12 cellular contexts compared by ENCODE assay signal in genomic region chr10:15196335-15196834, GRCh38. TPM values are rescaled to one million over a fixed set of nuclear protein-coding genes. Genes with fewer than 3 reads are reported as not detected.
A peak's percentile ranks its signal among the peaks of the same experiment; 100 is the strongest.
DNase-seq lines count a peak whose midpoint lies in the region; ATAC-seq, FAIRE-seq and TF ChIP-seq lines count a peak whose summit lies in the region.
"Had no signal": no experiment of that assay in that cellular context is flagged by ENCODE, and none has a peak within 500 bp of the region (broad histone marks: within the 10 kb centered on the region; RNA-seq: fewer than 3 reads in every experiment).

No MANE protein-coding gene starts in this region.

- H3K27me3 ChIP-seq in Karpas-422 (ENCODE audit: low read length) (no peaks in the 10 kb centered on the region), endothelial cell of umbilical vein (ENCODE audit: control insufficient read depth in 2 of 2, insufficient read depth in 2 of 2, low read length in 2 of 2) (no peaks in the 10 kb centered on the region), neuronal stem cell (ENCODE audit: control insufficient read depth in 3 of 3, insufficient read depth in 3 of 3, low read depth in 1 of 3, low read length in 3 of 3) (no peaks in the 10 kb centered on the region)

- H3K4me2 ChIP-seq in Karpas-422 (ENCODE audit: low read depth, low read length, poor library complexity, severe bottlenecking) (peak overlapping the region; percentile 68), endothelial cell of umbilical vein (ENCODE audit: insufficient read depth, low read length) (peak overlapping the region; percentile 23), neuronal stem cell (ENCODE audit: insufficient read depth, low read length, poor library complexity, severe bottlenecking) (no peak overlapping the region)

- no peak for TF ChIP-seq POLR2A in endothelial cell of umbilical vein (IDR thresholded peaks at IDR 0.05; ENCODE audit: low read depth, low read length)

- no peak overlapping the region for H4K91ac ChIP-seq in neuronal stem cell (ENCODE audit: low read depth, low read length, poor library complexity)

- H3K4me1 ChIP-seq in Karpas-422 (ENCODE audit: low read length) (peaks cover 9% of the 10 kb centered on the region), endothelial cell of umbilical vein (ENCODE audit: control insufficient read depth, extremely low read depth, insufficient read depth, low read length) (peaks cover 50% of the 10 kb centered on the region), neuronal stem cell (ENCODE audit: control insufficient read depth in 2 of 2, insufficient read depth in 1 of 2, low read depth in 1 of 2, low read length in 2 of 2) (peaks cover 0 to 2% of the 10 kb centered on the region in 2 donors)
- H3K4me1 ChIP-seq: HAP-1 had no signal

- H3K36me3 ChIP-seq in Karpas-422 (ENCODE audit: insufficient read depth, low read length) (no peaks in the 10 kb centered on the region), endothelial cell of umbilical vein (ENCODE audit: control insufficient read depth in 2 of 2, extremely low read depth in 1 of 2, insufficient read depth in 2 of 2, low read length in 2 of 2) (no peaks in the 10 kb centered on the region), neuronal stem cell (replicated peaks in 1 of 2; ENCODE audit: control insufficient read depth in 2 of 2, insufficient read depth in 2 of 2, low read length in 2 of 2) (no peaks in the 10 kb centered on the region)
- H3K36me3 ChIP-seq: HAP-1 had no signal

- H3K4me3 ChIP-seq in Karpas-422 (ENCODE audit: low read length) (peak overlapping the region; percentile 61), endothelial cell of umbilical vein (replicated peaks in 1 of 3; ENCODE audit: insufficient read depth in 1 of 3, low read depth in 1 of 3, low read length in 3 of 3) (no peak overlapping the region), neuronal stem cell (ENCODE audit: low read length in 2 of 2) (no peak overlapping the region)
- H3K4me3 ChIP-seq: HAP-1 had no signal

- H3K27ac ChIP-seq in Karpas-422 (ENCODE audit: low read length) (no peak overlapping the region), endothelial cell of umbilical vein (ENCODE audit: insufficient read depth, low read depth, low read length) (peak overlapping the region; percentile 86), neuronal stem cell (replicated peaks; ENCODE audit: low read length) (no peak overlapping the region)

- no peak overlapping the region for H3K23ac ChIP-seq in neuronal stem cell (ENCODE audit: low read depth, low read length, poor library complexity)

- no peak overlapping the region for H2AK5ac ChIP-seq in neuronal stem cell (ENCODE audit: low read depth, low read length)

- H4K20me1 ChIP-seq in Karpas-422 (ENCODE audit: insufficient read depth, low read depth, low read length): no peaks in the 10 kb centered on the region
- H4K20me1 ChIP-seq in endothelial cell of umbilical vein (replicated peaks; ENCODE audit: control insufficient read depth, extremely low read depth, insufficient read depth, low read length): no peaks in the 10 kb centered on the region

- H4K8ac ChIP-seq in neuronal stem cell (ENCODE audit: low read depth, low read length): no peak overlapping the region

- no CpG with 5 or more reads among the region's 6 CpGs for WGBS in neuronal stem cell (ENCODE audit: extremely low coverage in 2 of 2, insufficient read length in 2 of 2, insufficient replicate concordance in 1 of 2), 2 donors

- no peak overlapping the region for H3K4ac ChIP-seq in neuronal stem cell (ENCODE audit: low read length)

- no peak overlapping the region for H3K14ac ChIP-seq in neuronal stem cell (ENCODE audit: low read length)

- BruUV-seq in endothelial cell of umbilical vein (replicated peaks; lab: Mats Ljungman, UMichigan): TSS peak; percentile 58

- no peak for FAIRE-seq in endothelial cell of umbilical vein (lab: Jason Lieb, UNC)

- no peaks in the 10 kb centered on the region for H3K9me1 ChIP-seq in endothelial cell of umbilical vein (replicated peaks; ENCODE audit: control insufficient read depth, extremely low read depth, insufficient read depth, low read length)

- H2AFZ ChIP-seq in Karpas-422 (ENCODE audit: low read length) (peak overlapping the region; percentile 75), endothelial cell of umbilical vein (ENCODE audit: low read depth, low read length) (no peak overlapping the region), neuronal stem cell (ENCODE audit: low read length) (no peak overlapping the region)

- H3K9me3 ChIP-seq in Karpas-422 (ENCODE audit: low read length) (no peaks in the 10 kb centered on the region), endothelial cell of umbilical vein (replicated peaks; ENCODE audit: control insufficient read depth, insufficient read depth, low read length) (no peaks in the 10 kb centered on the region), neuronal stem cell (replicated peaks in 1 of 2; ENCODE audit: control insufficient read depth in 2 of 2, insufficient read depth in 1 of 2, low read depth in 1 of 2, low read length in 2 of 2) (no peaks in the 10 kb centered on the region)
- H3K9me3 ChIP-seq: HAP-1 had no signal

- dilution Hi-C loops in endothelial cell of umbilical vein (cut with MboI; ENCODE audit: extremely low pct_ligation_motif_present, low sequenced_read_pairs): no loop called here

- intact Hi-C loops in endothelial cell of umbilical vein (cut with micrococcal nuclease): no loop called here

- POLR2A ChIA-PET in endothelial cell of umbilical vein (lab: Charles Lee): interaction anchor here (3.2 kb wide), 1 partner anchor 29 kb away, joined by 16 read pairs; the partner anchor contains the start of gene NMT2

- no peak for TF ChIP-seq CTCF in endothelial cell of umbilical vein (IDR thresholded peaks at IDR 0.05; ENCODE audit: extremely low read depth in 1 of 2, insufficient read depth in 1 of 2, low read depth in 1 of 2, low read length in 2 of 2)

- peak overlapping the region; percentile 54 for H3K9ac ChIP-seq in Karpas-422 (ENCODE audit: low read length)
- H3K9ac ChIP-seq in endothelial cell of umbilical vein (replicated peaks; ENCODE audit: extremely low read depth, insufficient read depth, low read length): peak overlapping the region; percentile 24
- H3K9ac ChIP-seq in neuronal stem cell (ENCODE audit: low read depth, low read length, poor library complexity): peak overlapping the region; percentile 35

- no peak overlapping the region for H3K18ac ChIP-seq in neuronal stem cell (ENCODE audit: low read length)

- H3K79me2 ChIP-seq in Karpas-422 (ENCODE audit: low read length) (no peaks in the 10 kb centered on the region), endothelial cell of umbilical vein (ENCODE audit: control insufficient read depth, insufficient read depth, low read length) (no peaks in the 10 kb centered on the region)

- H2BK120ac ChIP-seq in neuronal stem cell (ENCODE audit: low read depth, low read length): no peak overlapping the region

- ATAC-seq in GM18498 (IDR thresholded peaks at IDR 0.05; ENCODE audit: unreplicated experiment): no peak

- H2BK12ac ChIP-seq in neuronal stem cell (ENCODE audit: low read length): no peak overlapping the region

- no peak overlapping the region for H2BK5ac ChIP-seq in neuronal stem cell (ENCODE audit: low read length)

- CTCF ChIA-PET in endothelial cell of umbilical vein (lab: Charles Lee): interaction anchor here (1.2 to 2.5 kb wide), 3 partner anchors 15 to 175 kb away, joined by 3 to 21 read pairs (median 9); partner anchors contain the start of genes FAM171A1 and NMT2

- H2BK15ac ChIP-seq in neuronal stem cell (ENCODE audit: low read length): no peak overlapping the region

- peak; percentile 42 for DNase-seq in ELR (ENCODE audit: low read depth)
- DNase-seq in Karpas-422: no peak
- DNase-seq in endothelial cell of umbilical vein (ENCODE audit: low read depth, low spot score): no peak
- no peak for DNase-seq in neuronal stem cell (ENCODE audit: low spot score)
- DNase-seq in cortex of kidney (lab: John Stamatoyannopoulos, UW): no peak
- DNase-seq in retina: no peak
- DNase-seq: KG1; NCI-H2029 treated with DMSO at 0.1 percent for 48 hours; stimulated activated CD8-positive, alpha-beta memory T cell treated with anti-CD3 and anti-CD28 coated beads, Interleukin-4, amount 100 ng/mL, for 48 hours; T1000 had no signal

- H3K9me2 ChIP-seq in Karpas-422 (replicated peaks; ENCODE audit: insufficient read depth, low read length): no peaks in the 10 kb centered on the region

- H3K79me1 ChIP-seq in neuronal stem cell (ENCODE audit: low read depth, low read length): no peaks in the 10 kb centered on the region

TF ChIP-seq in endothelial cell of umbilical vein, 7 proteins besides CTCF, POLR2A, EP300 and RAD21:
- TF ChIP-seq EZH2 (IDR thresholded peaks at IDR 0.05; ENCODE audit: borderline replicate concordance, low read depth, low read length, severe bottlenecking) (no peak), FOS (IDR thresholded peaks at IDR 0.05; ENCODE audit: borderline replicate concordance, insufficient read depth, low read length) (no peak), POLR2AphosphoS5 (IDR thresholded peaks at IDR 0.05; ENCODE audit: insufficient read depth, low read depth, low read length) (no peak), GATA2 (IDR thresholded peaks at IDR 0.05; ENCODE audit: insufficient read depth, insufficient read length, low read depth, low read length) (no peak), MAX (IDR thresholded peaks at IDR 0.05; ENCODE audit: insufficient read depth, insufficient read length) (no peak), JUN (IDR thresholded peaks at IDR 0.05; ENCODE audit: borderline replicate concordance, insufficient read depth, insufficient read length, low read depth) (no peak), MYC (IDR thresholded peaks at IDR 0.05; ENCODE audit: low read depth, low read length) (no peak)

RNA-seq across cellular contexts. Expression of gene NMT2, which starts 27.9 kb away (rescaled TPM):
- total RNA-seq in Karpas-422 (2014; rRNA removed; shearing (Covaris generic); ENCODE audit: low replicate concordance): 1.6 and 2.6 TPM in 2 replicates
- 109 and 110 TPM in 2 replicates for total RNA-seq in endothelial cell of umbilical vein
- polyA plus RNA-seq in endothelial cell of umbilical vein: 31.9 and 39.0 TPM in 2 replicates
- 48.3 and 49.3 TPM in 2 replicates for polyA plus RNA-seq in endothelial cell of umbilical vein (2011; cell fraction: cytosol; rRNA removed)
- 78.4 and 107 TPM in 2 replicates for polyA plus RNA-seq in endothelial cell of umbilical vein (2011; cell fraction: nucleus; rRNA removed)
- 58.9 and 84.5 TPM in 2 replicates for polyA plus RNA-seq in endothelial cell of umbilical vein (2012)
- 32.7 and 34.9 TPM in 2 replicates for polyA minus RNA-seq in endothelial cell of umbilical vein
- not detected for polyA minus RNA-seq in endothelial cell of umbilical vein (2011; cell fraction: cytosol; rRNA and poly(A)+ RNA removed)
- 58.9 and 70.1 TPM in 2 replicates for polyA minus RNA-seq in endothelial cell of umbilical vein (2011; cell fraction: nucleus; rRNA and poly(A)+ RNA removed)
- 21.4 TPM for polyA plus RNA-seq in neuronal stem cell (2013, experiment 1 of 2)
- 22.7 TPM for polyA plus RNA-seq in neuronal stem cell (2013, experiment 2 of 2)

Comparison
In these comparisons a context has a peak if more than half of its experiments do, and no peak if none do; other contexts are left out.
1. RNA of gene NMT2, which starts 27.9 kb away (total RNA-seq): 109 to 110 TPM in endothelial cell of umbilical vein; 1.6 to 2.6 TPM in Karpas-422; every median in the first group is over 10 times any median in the second.
2. Peak in every context shown above with its lines, with median percentiles within 50 percentile points of each other: H3K9ac ChIP-seq.